2 cellular contexts compared by ENCODE assay signal in the genomic region with DNA sequence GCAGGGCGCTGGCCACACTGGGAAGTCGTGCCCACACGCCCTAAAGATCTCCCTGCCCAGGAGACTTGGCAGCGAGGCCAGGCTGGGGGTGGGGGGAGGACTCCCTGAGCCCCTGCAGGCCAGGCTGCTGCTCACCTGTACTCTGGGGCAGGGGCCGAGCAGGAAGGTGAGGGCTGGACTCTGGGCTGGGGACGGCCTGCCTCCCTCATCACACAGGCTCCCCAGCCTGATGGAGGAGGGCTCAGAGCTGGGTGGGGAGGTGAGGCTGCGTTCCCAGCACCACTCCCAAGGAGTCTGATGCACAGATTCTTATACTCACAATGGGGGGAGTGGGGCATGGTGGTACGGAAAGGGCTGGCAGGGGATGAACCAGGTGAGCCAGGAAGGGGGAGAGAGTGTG.
TF ChIP-seq lines count a peak whose summit lies in the region.

No MANE protein-coding gene starts in this region.

TF ChIP-seq in H1, 55 proteins besides CTCF, POLR2A, EP300 and RAD21 (continued from another document):
- TF ChIP-seq TAF7 (optimal IDR thresholded peaks at IDR 0.05; ENCODE audit: borderline replicate concordance, low read depth, low read length) = no peak
- TF ChIP-seq FOSL1 (IDR thresholded peaks at IDR 0.05; ENCODE audit: insufficient read depth, low read depth, low read length) = no peak
- no peak for TF ChIP-seq KDM4A (IDR thresholded peaks at IDR 0.05; ENCODE audit: low read depth, low read length, severe bottlenecking)
- TF ChIP-seq EZH2 (IDR thresholded peaks at IDR 0.05; ENCODE audit: low read depth, low read length, severe bottlenecking) = no peak
- TF ChIP-seq RXRA (IDR thresholded peaks at IDR 0.05; ENCODE audit: insufficient read depth, low read depth, low read length) = no peak

TF ChIP-seq in SK-N-SH treated with all-trans-retinoic acid at 6 μM for 48 hours, 23 proteins besides CTCF, POLR2A, EP300 and RAD21 (continued from another document):
- TF ChIP-seq, protein P1, sequence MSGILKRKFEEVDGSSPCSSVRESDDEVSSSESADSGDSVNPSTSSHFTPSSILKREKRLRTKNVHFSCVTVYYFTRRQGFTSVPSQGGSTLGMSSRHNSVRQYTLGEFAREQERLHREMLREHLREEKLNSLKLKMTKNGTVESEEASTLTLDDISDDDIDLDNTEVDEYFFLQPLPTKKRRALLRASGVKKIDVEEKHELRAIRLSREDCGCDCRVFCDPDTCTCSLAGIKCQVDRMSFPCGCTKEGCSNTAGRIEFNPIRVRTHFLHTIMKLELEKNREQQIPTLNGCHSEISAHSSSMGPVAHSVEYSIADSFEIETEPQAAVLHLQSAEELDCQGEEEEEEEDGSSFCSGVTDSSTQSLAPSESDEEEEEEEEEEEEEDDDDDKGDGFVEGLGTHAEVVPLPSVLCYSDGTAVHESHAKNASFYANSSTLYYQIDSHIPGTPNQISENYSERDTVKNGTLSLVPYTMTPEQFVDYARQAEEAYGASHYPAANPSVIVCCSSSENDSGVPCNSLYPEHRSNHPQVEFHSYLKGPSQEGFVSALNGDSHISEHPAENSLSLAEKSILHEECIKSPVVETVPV (CRISPR knock-in tag; IDR thresholded peaks at IDR 0.05) = no peak
- no peak for TF ChIP-seq TCF4 (CRISPR knock-in tag; IDR thresholded peaks at IDR 0.05; ENCODE audit: borderline replicate concordance)
- TF ChIP-seq ESRRG (CRISPR knock-in tag; IDR thresholded peaks at IDR 0.05) = no peak
- TF ChIP-seq RARB (CRISPR knock-in tag; IDR thresholded peaks at IDR 0.05) = no peak
- TF ChIP-seq, protein P2, sequence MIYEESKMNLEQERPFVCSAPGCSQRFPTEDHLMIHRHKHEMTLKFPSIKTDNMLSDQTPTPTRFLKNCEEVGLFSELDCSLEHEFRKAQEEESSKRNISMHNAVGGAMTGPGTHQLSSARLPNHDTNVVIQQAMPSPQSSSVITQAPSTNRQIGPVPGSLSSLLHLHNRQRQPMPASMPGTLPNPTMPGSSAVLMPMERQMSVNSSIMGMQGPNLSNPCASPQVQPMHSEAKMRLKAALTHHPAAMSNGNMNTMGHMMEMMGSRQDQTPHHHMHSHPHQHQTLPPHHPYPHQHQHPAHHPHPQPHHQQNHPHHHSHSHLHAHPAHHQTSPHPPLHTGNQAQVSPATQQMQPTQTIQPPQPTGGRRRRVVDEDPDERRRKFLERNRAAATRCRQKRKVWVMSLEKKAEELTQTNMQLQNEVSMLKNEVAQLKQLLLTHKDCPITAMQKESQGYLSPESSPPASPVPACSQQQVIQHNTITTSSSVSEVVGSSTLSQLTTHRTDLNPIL (CRISPR knock-in tag; IDR thresholded peaks at IDR 0.05; ENCODE audit: low read depth) = no peak
- TF ChIP-seq ARNTL (CRISPR knock-in tag; IDR thresholded peaks at IDR 0.05; ENCODE audit: borderline replicate concordance, low read depth) = no peak
- TF ChIP-seq OSR1 (CRISPR knock-in tag; IDR thresholded peaks at IDR 0.05) = no peak
- no peak for TF ChIP-seq ZNF70 (CRISPR knock-in tag; IDR thresholded peaks at IDR 0.05)
- no peak for TF ChIP-seq ISL1 (CRISPR knock-in tag; IDR thresholded peaks at IDR 0.05)
- no peak for TF ChIP-seq BACH2 (CRISPR knock-in tag; IDR thresholded peaks at IDR 0.05; ENCODE audit: borderline replicate concordance)
- TF ChIP-seq GLIS3 (CRISPR knock-in tag; IDR thresholded peaks at IDR 0.05) = no peak
- no peak for TF ChIP-seq CSDC2 (CRISPR knock-in tag; IDR thresholded peaks at IDR 0.05)
- TF ChIP-seq ZFP3 (CRISPR knock-in tag; IDR thresholded peaks at IDR 0.05) = no peak
- no peak for TF ChIP-seq TOX (CRISPR knock-in tag; IDR thresholded peaks at IDR 0.05; ENCODE audit: borderline replicate concordance)
- TF ChIP-seq SNAI2 (CRISPR knock-in tag; IDR thresholded peaks at IDR 0.05) = no peak
- TF ChIP-seq, protein P3, sequence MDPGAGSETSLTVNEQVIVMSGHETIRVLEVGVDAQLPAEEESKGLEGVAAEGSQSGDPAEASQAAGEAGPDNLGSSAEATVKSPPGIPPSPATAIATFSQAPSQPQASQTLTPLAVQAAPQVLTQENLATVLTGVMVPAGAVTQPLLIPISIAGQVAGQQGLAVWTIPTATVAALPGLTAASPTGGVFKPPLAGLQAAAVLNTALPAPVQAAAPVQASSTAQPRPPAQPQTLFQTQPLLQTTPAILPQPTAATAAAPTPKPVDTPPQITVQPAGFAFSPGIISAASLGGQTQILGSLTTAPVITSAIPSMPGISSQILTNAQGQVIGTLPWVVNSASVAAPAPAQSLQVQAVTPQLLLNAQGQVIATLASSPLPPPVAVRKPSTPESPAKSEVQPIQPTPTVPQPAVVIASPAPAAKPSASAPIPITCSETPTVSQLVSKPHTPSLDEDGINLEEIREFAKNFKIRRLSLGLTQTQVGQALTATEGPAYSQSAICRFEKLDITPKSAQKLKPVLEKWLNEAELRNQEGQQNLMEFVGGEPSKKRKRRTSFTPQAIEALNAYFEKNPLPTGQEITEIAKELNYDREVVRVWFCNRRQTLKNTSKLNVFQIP (CRISPR knock-in tag; IDR thresholded peaks at IDR 0.05; ENCODE audit: borderline replicate concordance, low read depth) = no peak
- TF ChIP-seq ZNF8 (CRISPR knock-in tag; IDR thresholded peaks at IDR 0.05) = no peak
